ENCODE assay signal across 23 cellular contexts in genomic region chr5:166347051-166347450, GRCh38.
"Had no signal": no experiment of that assay in that cellular context is flagged by ENCODE, and none has a peak within 500 bp of the region (broad histone marks: within the 10 kb centered on the region; RNA-seq: fewer than 3 reads in every experiment).

No MANE protein-coding gene starts in this region.

- DNase-seq: hippocampal formation; kidney glomerular epithelial cell; left cardiac atrium; left lung; lower lobe of right lung; mammary epithelial cell; naive B cell; natural killer cell; nucleus accumbens; pancreas; posterior cingulate gyrus; retina; right cardiac atrium; sigmoid colon; small intestine; spleen; stimulated activated CD4-positive, alpha-beta T cell treated with anti-CD3 and anti-CD28 coated beads, Interleukin-4, amount 100 ng/mL, for 24 hours; stimulated activated naive CD4-positive, alpha-beta T cell; tibial artery; trophoblast cell; upper lobe of right lung had no signal

- FAIRE-seq: keratinocyte, pancreas, small intestine, urothelium cell line had no signal
